Comparison of ENCODE assay signal across 1 cellular context in genomic region chr21:33301632-33302002, GRCh38.
TF ChIP-seq lines count a peak whose summit lies in the region.

No MANE protein-coding gene starts in this region.

TF ChIP-seq in WTC11, 78 proteins besides CTCF, POLR2A, EP300 and RAD21 (continued from another document):
- TF ChIP-seq ATF2 (CRISPR knock-in tag; IDR thresholded peaks at IDR 0.05; ENCODE audit: borderline replicate concordance, low read depth), result no peak
- no peak for TF ChIP-seq E2F1 (CRISPR knock-in tag; IDR thresholded peaks at IDR 0.05)
- TF ChIP-seq FOXP4 (CRISPR knock-in tag; IDR thresholded peaks at IDR 0.05), result no peak
- TF ChIP-seq JAZF1 (CRISPR knock-in tag; IDR thresholded peaks at IDR 0.05), result no peak
- no peak for TF ChIP-seq ZBTB43 (CRISPR knock-in tag; IDR thresholded peaks at IDR 0.05)
- TF ChIP-seq EMX1 (CRISPR knock-in tag; IDR thresholded peaks at IDR 0.05), result no peak
- TF ChIP-seq ZNF512 (CRISPR knock-in tag; IDR thresholded peaks at IDR 0.05; ENCODE audit: borderline replicate concordance), result no peak
- TF ChIP-seq, protein P1, sequence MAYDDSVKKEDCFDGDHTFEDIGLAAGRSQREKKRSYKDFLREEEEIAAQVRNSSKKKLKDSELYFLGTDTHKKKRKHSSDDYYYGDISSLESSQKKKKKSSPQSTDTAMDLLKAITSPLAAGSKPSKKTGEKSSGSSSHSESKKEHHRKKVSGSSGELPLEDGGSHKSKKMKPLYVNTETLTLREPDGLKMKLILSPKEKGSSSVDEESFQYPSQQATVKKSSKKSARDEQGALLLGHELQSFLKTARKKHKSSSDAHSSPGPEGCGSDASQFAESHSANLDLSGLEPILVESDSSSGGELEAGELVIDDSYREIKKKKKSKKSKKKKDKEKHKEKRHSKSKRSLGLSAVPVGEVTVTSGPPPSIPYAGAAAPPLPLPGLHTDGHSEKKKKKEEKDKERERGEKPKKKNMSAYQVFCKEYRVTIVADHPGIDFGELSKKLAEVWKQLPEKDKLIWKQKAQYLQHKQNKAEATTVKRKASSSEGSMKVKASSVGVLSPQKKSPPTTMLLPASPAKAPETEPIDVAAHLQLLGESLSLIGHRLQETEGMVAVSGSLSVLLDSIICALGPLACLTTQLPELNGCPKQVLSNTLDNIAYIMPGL (CRISPR knock-in tag; IDR thresholded peaks at IDR 0.05), result no peak
- no peak for TF ChIP-seq GRHL2 (CRISPR knock-in tag; IDR thresholded peaks at IDR 0.05; ENCODE audit: insufficient replicate concordance, severe bottlenecking)
- TF ChIP-seq ATF1 (CRISPR knock-in tag; IDR thresholded peaks at IDR 0.05), result no peak
- TF ChIP-seq KAT7 (CRISPR knock-in tag; IDR thresholded peaks at IDR 0.05; ENCODE audit: borderline replicate concordance), result no peak
